ENCODE assay signal across 23 cellular contexts in the genomic region with DNA sequence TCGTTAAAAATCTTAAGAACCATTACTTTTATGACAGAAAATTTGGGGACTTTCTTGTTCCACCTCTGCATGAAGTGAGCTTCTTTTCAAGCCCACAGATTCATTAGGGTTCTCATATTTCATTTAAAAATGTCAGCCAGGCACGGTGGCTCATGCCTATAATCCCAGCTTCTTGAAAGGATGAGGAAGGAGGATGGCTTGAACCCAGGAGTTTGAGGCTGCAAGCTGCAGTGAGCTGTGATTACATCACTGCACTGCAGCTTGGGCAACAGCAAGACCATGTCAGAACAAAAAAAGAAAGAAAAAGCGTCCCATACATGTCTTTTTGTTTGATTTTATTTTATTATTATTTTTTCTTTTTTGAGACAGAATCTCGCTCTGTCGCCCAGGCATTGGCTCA.
"Had no signal": no experiment of that assay in that cellular context is flagged by ENCODE, and none has a peak within 500 bp of the region (broad histone marks: within the 10 kb centered on the region; RNA-seq: fewer than 3 reads in every experiment).

No MANE protein-coding gene starts in this region.

- H3K9me3 ChIP-seq: body of pancreas had no signal

- H3K4me3 ChIP-seq: body of pancreas had no signal

- H3K4me2 ChIP-seq: KMS-11 had no signal

- H3K9ac ChIP-seq: KMS-11 had no signal

- H3K27me3 ChIP-seq: body of pancreas had no signal

- DNase-seq: activated CD4-positive, alpha-beta T cell treated with anti-CD3 and anti-CD28 coated beads, Interleukin-2, amount 50 U/mL, for 1 hour; activated CD4-positive, CD25-positive, alpha-beta regulatory T cell; activated CD8-positive, alpha-beta memory T cell treated with anti-CD3 and anti-CD28 coated beads, Interleukin-2, amount 50 U/mL, for 4 hours; activated CD8-positive, alpha-beta T cell treated with anti-CD3 and anti-CD28 coated beads for 36 hours; activated gamma-delta T cell treated with Interleukin-2 at 50 U/mL for 16 hours; activated naive CD4-positive, alpha-beta T cell treated with anti-CD3 and anti-CD28 coated beads, Interleukin-2, amount 10 ng/mL, durations not matched to agents 7 days and 5 days; activated naive CD8-positive, alpha-beta T cell treated with anti-CD3 and anti-CD28 coated beads for 36 hours; activated T-cell treated with anti-CD3 and anti-CD28 coated beads, Interleukin-2, amount 50 U/mL, for 72 hours; aorta; body of pancreas; central memory CD4-positive, alpha-beta T cell; NCI-H1105; NCI-H1436 treated with DMSO at 0.1 percent for 48 hours; NCI-H187; NCI-H2081; NCI-H2171 treated with DMSO at 0.1 percent for 48 hours; NCI-H226; NCI-H526; NCI-H82; SIG-M5; T-helper 2 cell; T1000 had no signal

- H3K27ac ChIP-seq: body of pancreas, KMS-11 had no signal

- ATAC-seq: activated CD8-positive, alpha-beta T cell treated with anti-CD3 and anti-CD28 coated beads for 36 hours; activated T-cell treated with anti-CD3 and anti-CD28 coated beads, Interleukin-2, amount 50 U/mL, for 72 hours; body of pancreas had no signal
